ENCODE assay signal across 16 cellular contexts in the genomic region with DNA sequence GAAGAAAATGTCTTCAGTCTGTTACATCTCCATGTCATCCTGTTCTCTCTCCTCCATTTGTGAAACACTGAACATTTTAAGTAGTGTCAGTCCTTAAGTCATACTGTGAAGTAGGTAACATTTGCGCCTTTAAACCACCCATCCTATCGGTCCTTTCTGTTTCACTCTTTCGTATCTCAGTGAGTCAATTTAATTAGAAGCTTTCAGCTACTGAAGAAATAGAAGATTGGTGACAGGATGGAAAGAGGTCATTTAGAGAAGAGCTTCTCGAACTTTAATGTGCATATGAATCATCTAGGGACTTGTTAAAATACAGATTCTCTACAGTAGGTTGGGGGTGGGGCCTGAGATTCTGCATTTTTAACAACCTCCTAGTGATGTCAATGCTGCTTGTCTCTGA.
DNase-seq lines count a peak whose midpoint lies in the region; ATAC-seq and TF ChIP-seq lines count a peak whose summit lies in the region.
"Had no signal": no experiment of that assay in that cellular context is flagged by ENCODE, and none has a peak within 500 bp of the region (broad histone marks: within the 10 kb centered on the region; RNA-seq: fewer than 3 reads in every experiment).

No MANE protein-coding gene starts in this region.

- H3K4me1 Mint-ChIP-seq in activated CD8-positive, alpha-beta T cell treated with anti-CD3 and anti-CD28 coated beads for 36 hours (ENCODE audit: low read depth): peaks cover 10% of the 10 kb centered on the region
- peaks cover 7% of the 10 kb centered on the region for H3K4me1 Mint-ChIP-seq in activated CD8-positive, alpha-beta T cell treated with anti-CD3 and anti-CD28 coated beads, Interleukin-2, amount 10 ng/mL, durations not matched to agents 7 days and 5 days (ENCODE audit: low read depth)
- H3K4me1 Mint-ChIP-seq in activated naive CD8-positive, alpha-beta T cell treated with anti-CD3 and anti-CD28 coated beads for 36 hours: peaks cover 25% of the 10 kb centered on the region
- H3K4me1 Mint-ChIP-seq: CD4-positive, CD25-positive, alpha-beta regulatory T cell had no signal

- no peak for TF ChIP-seq CTCF in activated CD8-positive, alpha-beta T cell treated with anti-CD3 and anti-CD28 coated beads for 36 hours (IDR thresholded peaks at IDR 0.05)
- no peak for TF ChIP-seq CTCF in GM10266 (IDR thresholded peaks at IDR 0.05; ENCODE audit: control insufficient read depth, insufficient read depth, low read depth, missing control alignments)

- H3K4me3 Mint-ChIP-seq in activated CD8-positive, alpha-beta T cell treated with anti-CD3 and anti-CD28 coated beads for 36 hours: no peak overlapping the region
- no peak overlapping the region for H3K4me3 Mint-ChIP-seq in activated CD8-positive, alpha-beta T cell treated with anti-CD3 and anti-CD28 coated beads, Interleukin-2, amount 10 ng/mL, durations not matched to agents 7 days and 5 days
- H3K4me3 Mint-ChIP-seq in activated naive CD8-positive, alpha-beta T cell treated with anti-CD3 and anti-CD28 coated beads for 36 hours: no peak overlapping the region
- H3K4me3 Mint-ChIP-seq: CD4-positive, CD25-positive, alpha-beta regulatory T cell had no signal

- no peaks in the 10 kb centered on the region for H3K27me3 Mint-ChIP-seq in activated CD8-positive, alpha-beta T cell treated with anti-CD3 and anti-CD28 coated beads for 36 hours
- H3K27me3 Mint-ChIP-seq in activated CD8-positive, alpha-beta T cell treated with anti-CD3 and anti-CD28 coated beads, Interleukin-2, amount 10 ng/mL, durations not matched to agents 7 days and 5 days (ENCODE audit: low read depth): no peaks in the 10 kb centered on the region
- H3K27me3 Mint-ChIP-seq in activated naive CD8-positive, alpha-beta T cell treated with anti-CD3 and anti-CD28 coated beads for 36 hours: no peaks in the 10 kb centered on the region
- H3K27me3 Mint-ChIP-seq: CD4-positive, CD25-positive, alpha-beta regulatory T cell had no signal

- H3K9me3 Mint-ChIP-seq in activated CD8-positive, alpha-beta T cell treated with anti-CD3 and anti-CD28 coated beads for 36 hours: no peaks in the 10 kb centered on the region
- H3K9me3 Mint-ChIP-seq in activated CD8-positive, alpha-beta T cell treated with anti-CD3 and anti-CD28 coated beads, Interleukin-2, amount 10 ng/mL, durations not matched to agents 7 days and 5 days (ENCODE audit: insufficient read depth): no peaks in the 10 kb centered on the region
- no peaks in the 10 kb centered on the region for H3K9me3 Mint-ChIP-seq in activated naive CD8-positive, alpha-beta T cell treated with anti-CD3 and anti-CD28 coated beads for 36 hours

- peak; percentile 69 for ATAC-seq in activated CD8-positive, alpha-beta T cell treated with anti-CD3 and anti-CD28 coated beads for 36 hours
- no peak for ATAC-seq in activated CD8-positive, alpha-beta T cell treated with anti-CD3 and anti-CD28 coated beads, Interleukin-2, amount 10 ng/mL, durations not matched to agents 7 days and 5 days
- ATAC-seq in GM19351 (IDR thresholded peaks at IDR 0.05; ENCODE audit: unreplicated experiment): peak; percentile 50
- ATAC-seq: HepG2 had no signal

- DNase-seq in activated CD8-positive, alpha-beta T cell treated with anti-CD3 and anti-CD28 coated beads for 36 hours: peak; percentile 30
- no peak for DNase-seq in activated CD8-positive, alpha-beta T cell treated with anti-CD3 and anti-CD28 coated beads, Interleukin-2, amount 10 ng/mL, durations not matched to agents 7 days and 5 days
- DNase-seq in GM10266 (ENCODE audit: extremely low spot score) (peak; percentile 3), kidney tubule cell (ENCODE audit: low spot score) (no peak), NCI-H446 treated with DMSO at 0.1 percent for 48 hours (lab: John Stamatoyannopoulos, UW) (no peak), amniotic stem cell (lab: John Stamatoyannopoulos, UW) (no peak)
- no peak for DNase-seq in activated naive CD8-positive, alpha-beta T cell treated with anti-CD3 and anti-CD28 coated beads for 36 hours
- DNase-seq: ACHN, MG63, NCI-H2029, NCI-H2171 treated with DMSO at 0.1 percent for 48 hours, NCI-H510A, SHP77 had no signal

- H3K27ac Mint-ChIP-seq in activated CD8-positive, alpha-beta T cell treated with anti-CD3 and anti-CD28 coated beads for 36 hours: no peak overlapping the region
- H3K27ac Mint-ChIP-seq in activated CD8-positive, alpha-beta T cell treated with anti-CD3 and anti-CD28 coated beads, Interleukin-2, amount 10 ng/mL, durations not matched to agents 7 days and 5 days: no peak overlapping the region
- peak overlapping the region; percentile 64 for H3K27ac Mint-ChIP-seq in activated naive CD8-positive, alpha-beta T cell treated with anti-CD3 and anti-CD28 coated beads for 36 hours
- H3K27ac Mint-ChIP-seq: CD4-positive, CD25-positive, alpha-beta regulatory T cell had no signal

- CTCF ChIA-PET in activated CD8-positive, alpha-beta T cell treated with anti-CD3 and anti-CD28 coated beads for 36 hours (lab: Charles Lee): no interaction called here
- CTCF ChIA-PET in activated CD8-positive, alpha-beta T cell treated with anti-CD3 and anti-CD28 coated beads, Interleukin-2, amount 10 ng/mL, durations not matched to agents 7 days and 5 days (lab: Charles Lee): no interaction called here

- H3K36me3 Mint-ChIP-seq in activated CD8-positive, alpha-beta T cell treated with anti-CD3 and anti-CD28 coated beads for 36 hours (ENCODE audit: low read depth): no peaks in the 10 kb centered on the region
- no peaks in the 10 kb centered on the region for H3K36me3 Mint-ChIP-seq in activated CD8-positive, alpha-beta T cell treated with anti-CD3 and anti-CD28 coated beads, Interleukin-2, amount 10 ng/mL, durations not matched to agents 7 days and 5 days (ENCODE audit: low read depth)
- no peaks in the 10 kb centered on the region for H3K36me3 Mint-ChIP-seq in activated naive CD8-positive, alpha-beta T cell treated with anti-CD3 and anti-CD28 coated beads for 36 hours
- H3K36me3 Mint-ChIP-seq: CD4-positive, CD25-positive, alpha-beta regulatory T cell had no signal

- POLR2A ChIA-PET in activated CD8-positive, alpha-beta T cell treated with anti-CD3 and anti-CD28 coated beads for 36 hours (lab: Charles Lee): no interaction called here
- POLR2A ChIA-PET in activated CD8-positive, alpha-beta T cell treated with anti-CD3 and anti-CD28 coated beads, Interleukin-2, amount 10 ng/mL, durations not matched to agents 7 days and 5 days (lab: Charles Lee): no interaction called here

- intact Hi-C loops in activated CD8-positive, alpha-beta T cell treated with anti-CD3 and anti-CD28 coated beads for 36 hours (cut with micrococcal nuclease): loop anchor here (10.0 kb wide), 1 partner anchor 172 kb away; a partner anchor contains a TSS

Comparison
In these comparisons a context has a peak if more than half of its experiments do, and no peak if none do; other contexts are left out.
1. DNase-seq: peak in activated CD8-positive, alpha-beta T cell treated with anti-CD3 and anti-CD28 coated beads for 36 hours (single experiment) and GM10266 (single experiment); none in activated CD8-positive, alpha-beta T cell treated with anti-CD3 and anti-CD28 coated beads, Interleukin-2, amount 10 ng/mL, durations not matched to agents 7 days and 5 days (single experiment), activated naive CD8-positive, alpha-beta T cell treated with anti-CD3 and anti-CD28 coated beads for 36 hours (single experiment), kidney tubule cell (single experiment), NCI-H446 treated with DMSO at 0.1 percent for 48 hours (single experiment) and amniotic stem cell (single experiment).